ENCODE assay signal across 18 cellular contexts in the genomic region with DNA sequence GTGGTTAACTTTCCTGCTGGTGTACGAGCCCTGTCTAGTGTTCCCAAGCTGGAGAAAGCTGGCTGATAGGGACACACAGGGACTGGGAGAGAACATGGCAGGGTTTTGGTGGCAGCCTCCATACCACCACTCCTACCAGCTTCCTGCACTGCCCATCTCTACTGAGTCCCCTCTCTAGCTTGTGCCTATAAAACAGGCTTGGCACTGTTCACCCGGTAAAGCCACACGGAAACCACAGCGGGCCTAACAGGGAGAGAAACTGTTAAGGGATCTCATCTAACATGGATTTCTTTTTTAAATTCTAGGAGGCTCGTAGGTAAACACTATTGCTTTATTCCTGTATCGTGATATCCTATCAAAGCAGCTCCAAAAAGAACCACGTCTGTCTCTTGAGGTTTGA.
DNase-seq lines count a peak whose midpoint lies in the region; ATAC-seq and TF ChIP-seq lines count a peak whose summit lies in the region.
"Had no signal": no experiment of that assay in that cellular context is flagged by ENCODE, and none has a peak within 500 bp of the region (broad histone marks: within the 10 kb centered on the region; RNA-seq: fewer than 3 reads in every experiment).

No MANE protein-coding gene starts in this region.

- DNase-seq in heart right ventricle (no peak), left ventricle myocardium superior (no peak), endothelial cell (ENCODE audit: low spot score) (no peak), osteocyte (ENCODE audit: extremely low spot score, unreplicated experiment) (no peak)
- DNase-seq in activated CD8-positive, alpha-beta memory T cell treated with anti-CD3 and anti-CD28 coated beads, Interleukin-2, amount 50 U/mL, for 4 hours: no peak
- DNase-seq in activated T-helper 1 cell treated with anti-CD3 and anti-CD28 coated beads, Interleukin-12 subunit alpha, Interleukin-12 subunit beta, Interleukin-2, Interleukin-4 antibody, amounts not matched to agents 30 ng/mL and 10 ng/mL and 1 ng/mL, durations not matched to agents 14 hours and 24 hours and 36 hours (ENCODE audit: low spot score): no peak
- DNase-seq: C1 segment of cervical spinal cord, EL, NCI-H1092 treated with DMSO at 0.1 percent for 48 hours, NCI-H1694 treated with DMSO at 0.1 percent for 48 hours, NCI-H446 treated with DMSO at 0.1 percent for 48 hours, NCI-H748 treated with DMSO at 0.1 percent for 48 hours, PC-3 had no signal

- intact Hi-C loops in heart right ventricle (cut with DNase I) (no loop called here), left ventricle myocardium superior (cut with micrococcal nuclease) (no loop called here)
- intact Hi-C loops in activated T-helper 1 cell treated with anti-CD3 and anti-CD28 coated beads, Interleukin-12 subunit alpha, Interleukin-12 subunit beta, Interleukin-2, Interleukin-4 antibody, amounts not matched to agents 30 ng/mL and 10 ng/mL and 1 ng/mL, durations not matched to agents 14 hours and 24 hours and 36 hours (cut with micrococcal nuclease): no loop called here

- H3K4me1 ChIP-seq in heart right ventricle: peaks cover 4 to 72% (median 52%) of the 10 kb centered on the region in 9 donors
- H3K4me1 ChIP-seq: HAP-1 had no signal

- no peak for TF ChIP-seq CTCF in heart right ventricle (IDR thresholded peaks at IDR 0.05)
- no peak for TF ChIP-seq CTCF in endothelial cell (IDR thresholded peaks at IDR 0.05; ENCODE audit: unreplicated experiment)
- no peak for TF ChIP-seq CTCF in osteocyte (IDR thresholded peaks at IDR 0.05)

- H3K4me3 Mint-ChIP-seq in endothelial cell (ENCODE audit: unreplicated experiment) (no peak overlapping the region), osteocyte (ENCODE audit: unreplicated experiment) (no peak overlapping the region)
- no peak overlapping the region for H3K4me3 Mint-ChIP-seq in activated T-helper 1 cell treated with anti-CD3 and anti-CD28 coated beads, Interleukin-12 subunit alpha, Interleukin-12 subunit beta, Interleukin-2, Interleukin-4 antibody, amounts not matched to agents 30 ng/mL and 10 ng/mL and 1 ng/mL, durations not matched to agents 14 hours and 24 hours and 36 hours

- H3K27me3 ChIP-seq in heart right ventricle: no peaks in the 10 kb centered on the region

- 56 to 69% methylated on average over 7 of the region's 7 CpGs for WGBS in heart right ventricle, 2 donors

- H3K27me3 Mint-ChIP-seq in endothelial cell (ENCODE audit: unreplicated experiment) (no peaks in the 10 kb centered on the region), osteocyte (ENCODE audit: unreplicated experiment) (no peaks in the 10 kb centered on the region)
- peaks cover 3% of the 10 kb centered on the region for H3K27me3 Mint-ChIP-seq in activated T-helper 1 cell treated with anti-CD3 and anti-CD28 coated beads, Interleukin-12 subunit alpha, Interleukin-12 subunit beta, Interleukin-2, Interleukin-4 antibody, amounts not matched to agents 30 ng/mL and 10 ng/mL and 1 ng/mL, durations not matched to agents 14 hours and 24 hours and 36 hours (ENCODE audit: insufficient read depth)

- no peaks in the 10 kb centered on the region for H3K9me3 ChIP-seq in heart right ventricle
- H3K9me3 ChIP-seq: HAP-1 had no signal

- ATAC-seq in heart right ventricle (no peak), left ventricle myocardium superior (no peak), GM21515 (IDR thresholded peaks at IDR 0.05; ENCODE audit: unreplicated experiment) (no peak)
- ATAC-seq: HepG2, PC-3 had no signal

- H3K27ac ChIP-seq in heart right ventricle (peak overlapping the region in 6 of 10 donors; percentile 33 to 80 (median 64)), temporal lobe (ENCODE audit: low read depth, low read length) (peak overlapping the region; percentile 42)
- H3K27ac ChIP-seq: KMS-11 had no signal

- H3K36me3 Mint-ChIP-seq in endothelial cell (ENCODE audit: low read depth, unreplicated experiment) (peaks cover 26% of the 10 kb centered on the region), osteocyte (ENCODE audit: unreplicated experiment) (peaks cover 7% of the 10 kb centered on the region)
- H3K36me3 Mint-ChIP-seq in activated T-helper 1 cell treated with anti-CD3 and anti-CD28 coated beads, Interleukin-12 subunit alpha, Interleukin-12 subunit beta, Interleukin-2, Interleukin-4 antibody, amounts not matched to agents 30 ng/mL and 10 ng/mL and 1 ng/mL, durations not matched to agents 14 hours and 24 hours and 36 hours (ENCODE audit: low read depth): no peaks in the 10 kb centered on the region

- H3K27ac Mint-ChIP-seq in endothelial cell (ENCODE audit: unreplicated experiment): peak overlapping the region; percentile 76
- H3K27ac Mint-ChIP-seq in osteocyte (ENCODE audit: unreplicated experiment): peak overlapping the region; percentile 15
- H3K27ac Mint-ChIP-seq in activated T-helper 1 cell treated with anti-CD3 and anti-CD28 coated beads, Interleukin-12 subunit alpha, Interleukin-12 subunit beta, Interleukin-2, Interleukin-4 antibody, amounts not matched to agents 30 ng/mL and 10 ng/mL and 1 ng/mL, durations not matched to agents 14 hours and 24 hours and 36 hours: no peak overlapping the region

- peaks cover 0 to 16% (median 0%) of the 10 kb centered on the region in 9 donors for H3K36me3 ChIP-seq in heart right ventricle
- H3K36me3 ChIP-seq: HAP-1 had no signal

- H3K9me3 Mint-ChIP-seq in endothelial cell (ENCODE audit: unreplicated experiment) (no peaks in the 10 kb centered on the region), osteocyte (ENCODE audit: unreplicated experiment) (no peaks in the 10 kb centered on the region)
- H3K9me3 Mint-ChIP-seq in activated T-helper 1 cell treated with anti-CD3 and anti-CD28 coated beads, Interleukin-12 subunit alpha, Interleukin-12 subunit beta, Interleukin-2, Interleukin-4 antibody, amounts not matched to agents 30 ng/mL and 10 ng/mL and 1 ng/mL, durations not matched to agents 14 hours and 24 hours and 36 hours: no peaks in the 10 kb centered on the region

- H3K4me1 Mint-ChIP-seq in endothelial cell (ENCODE audit: unreplicated experiment): peaks cover 51% of the 10 kb centered on the region
- peaks cover 40% of the 10 kb centered on the region for H3K4me1 Mint-ChIP-seq in osteocyte (ENCODE audit: unreplicated experiment)
- no peaks in the 10 kb centered on the region for H3K4me1 Mint-ChIP-seq in activated T-helper 1 cell treated with anti-CD3 and anti-CD28 coated beads, Interleukin-12 subunit alpha, Interleukin-12 subunit beta, Interleukin-2, Interleukin-4 antibody, amounts not matched to agents 30 ng/mL and 10 ng/mL and 1 ng/mL, durations not matched to agents 14 hours and 24 hours and 36 hours (ENCODE audit: low read depth)

- no peak overlapping the region for H3K4me3 ChIP-seq in heart right ventricle
- H3K4me3 ChIP-seq: HAP-1 had no signal
